ENCODE assay signal across 24 cellular contexts in the genomic region with DNA sequence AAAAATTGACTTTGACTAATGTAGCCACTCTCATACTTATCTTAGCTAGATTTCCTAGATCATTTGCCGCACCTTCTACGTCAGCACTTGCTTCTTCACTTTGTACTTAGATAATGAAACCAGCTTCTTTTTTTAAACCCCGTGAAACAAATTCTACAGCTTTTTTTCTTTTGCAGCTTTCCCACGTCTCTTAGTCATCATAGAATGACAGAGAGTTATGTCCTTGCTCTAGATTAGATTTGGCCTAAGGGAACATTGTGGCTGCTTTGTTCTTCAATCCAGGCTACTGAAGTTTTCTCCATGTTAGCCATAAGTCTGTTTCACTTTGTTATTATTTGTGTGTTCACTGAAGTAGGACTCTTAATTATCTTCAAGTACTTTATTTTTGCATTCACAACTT.
"Had no signal": no experiment of that assay in that cellular context is flagged by ENCODE, and none has a peak within 500 bp of the region (broad histone marks: within the 10 kb centered on the region; RNA-seq: fewer than 3 reads in every experiment).

No MANE protein-coding gene starts in this region.

- H3K4me3 Mint-ChIP-seq: activated CD4-positive, alpha-beta memory T cell treated with anti-CD3 and anti-CD28 coated beads for 36 hours; activated naive CD4-positive, alpha-beta T cell treated with anti-CD3 and anti-CD28 coated beads for 36 hours; activated naive CD8-positive, alpha-beta T cell treated with anti-CD3 and anti-CD28 coated beads, Interleukin-2, amount 10 ng/mL, durations not matched to agents 7 days and 5 days; activated T-helper 1 cell treated with anti-CD3 and anti-CD28 coated beads, Interleukin-12 subunit alpha, Interleukin-12 subunit beta, Interleukin-2, Interleukin-4 antibody, amounts not matched to agents 30 ng/mL and 10 ng/mL and 1 ng/mL, durations not matched to agents 14 hours and 24 hours and 36 hours; central memory CD8-positive, alpha-beta T cell; dendritic cell treated with granulocyte-macrophage colony-stimulating factor and Interleukin-4, amounts not matched to agents 40 ng/mL and 50 ng/mL, for 4 days; natural killer cell treated with Interleukin-12 subunit alpha and Interleukin-12 subunit beta and Interleukin-15 and Interleukin-18, amount 100 ng/mL, for 72 hours; T-cell had no signal

- H3K9me3 Mint-ChIP-seq: activated CD4-positive, alpha-beta memory T cell treated with anti-CD3 and anti-CD28 coated beads for 36 hours; activated naive CD4-positive, alpha-beta T cell treated with anti-CD3 and anti-CD28 coated beads for 36 hours; activated naive CD8-positive, alpha-beta T cell treated with anti-CD3 and anti-CD28 coated beads, Interleukin-2, amount 10 ng/mL, durations not matched to agents 7 days and 5 days; activated T-helper 1 cell treated with anti-CD3 and anti-CD28 coated beads, Interleukin-12 subunit alpha, Interleukin-12 subunit beta, Interleukin-2, Interleukin-4 antibody, amounts not matched to agents 30 ng/mL and 10 ng/mL and 1 ng/mL, durations not matched to agents 14 hours and 24 hours and 36 hours; central memory CD8-positive, alpha-beta T cell; dendritic cell treated with granulocyte-macrophage colony-stimulating factor and Interleukin-4, amounts not matched to agents 40 ng/mL and 50 ng/mL, for 4 days; T-cell had no signal

- ATAC-seq: activated CD4-positive, CD25-positive, alpha-beta regulatory T cell treated with anti-CD3 and anti-CD28 coated beads, Interleukin-2, amount 50 U/mL, for 24 hours; gastrocnemius medialis; left lung; mucosa of descending colon; natural killer cell treated with Interleukin-12 subunit alpha and Interleukin-12 subunit beta and Interleukin-15 and Interleukin-18, amount 100 ng/mL, for 72 hours; right cardiac atrium; T-cell had no signal

- DNase-seq: activated CD4-positive, alpha-beta memory T cell treated with anti-CD3 and anti-CD28 coated beads for 36 hours; activated CD4-positive, alpha-beta T cell treated with anti-CD3 and anti-CD28 coated beads for 48 hours; activated CD8-positive, alpha-beta memory T cell treated with anti-CD3 and anti-CD28 coated beads, Interleukin-2, amount 50 U/mL, for 4 hours; activated effector memory CD4-positive, alpha-beta T cell treated with anti-CD3 and anti-CD28 coated beads, Interleukin-2, amount 50 U/mL, for 16 hours; activated naive CD4-positive, alpha-beta T cell treated with anti-CD3 and anti-CD28 coated beads for 36 hours; activated naive CD8-positive, alpha-beta T cell treated with anti-CD3 and anti-CD28 coated beads, Interleukin-2, amount 10 ng/mL, durations not matched to agents 7 days and 5 days; activated T-cell treated with anti-CD3 and anti-CD28 coated beads, Interleukin-2, amount 50 U/mL, for 1 hour; amniotic stem cell; esophagus squamous epithelium; gastrocnemius medialis; glutamatergic neuron; left lung; mucosa of descending colon; right cardiac atrium; spleen; stimulated activated naive CD4-positive, alpha-beta T cell; T-cell; tibial artery; WERI-Rb-1 had no signal

- H3K27me3 Mint-ChIP-seq: dendritic cell treated with granulocyte-macrophage colony-stimulating factor and Interleukin-4, amounts not matched to agents 40 ng/mL and 50 ng/mL, for 4 days; natural killer cell treated with Interleukin-12 subunit alpha and Interleukin-12 subunit beta and Interleukin-15 and Interleukin-18, amount 100 ng/mL, for 72 hours had no signal

- H3K27ac Mint-ChIP-seq: activated CD4-positive, alpha-beta memory T cell treated with anti-CD3 and anti-CD28 coated beads for 36 hours; activated naive CD4-positive, alpha-beta T cell treated with anti-CD3 and anti-CD28 coated beads for 36 hours; activated naive CD8-positive, alpha-beta T cell treated with anti-CD3 and anti-CD28 coated beads, Interleukin-2, amount 10 ng/mL, durations not matched to agents 7 days and 5 days; activated T-helper 1 cell treated with anti-CD3 and anti-CD28 coated beads, Interleukin-12 subunit alpha, Interleukin-12 subunit beta, Interleukin-2, Interleukin-4 antibody, amounts not matched to agents 30 ng/mL and 10 ng/mL and 1 ng/mL, durations not matched to agents 14 hours and 24 hours and 36 hours; dendritic cell treated with granulocyte-macrophage colony-stimulating factor and Interleukin-4, amounts not matched to agents 40 ng/mL and 50 ng/mL, for 4 days; natural killer cell treated with Interleukin-12 subunit alpha and Interleukin-12 subunit beta and Interleukin-15 and Interleukin-18, amount 100 ng/mL, for 72 hours; T-cell had no signal

- H3K36me3 Mint-ChIP-seq: activated CD4-positive, alpha-beta memory T cell treated with anti-CD3 and anti-CD28 coated beads for 36 hours; activated naive CD8-positive, alpha-beta T cell treated with anti-CD3 and anti-CD28 coated beads, Interleukin-2, amount 10 ng/mL, durations not matched to agents 7 days and 5 days; natural killer cell treated with Interleukin-12 subunit alpha and Interleukin-12 subunit beta and Interleukin-15 and Interleukin-18, amount 100 ng/mL, for 72 hours; T-cell had no signal

- H3K4me1 Mint-ChIP-seq: activated naive CD8-positive, alpha-beta T cell treated with anti-CD3 and anti-CD28 coated beads, Interleukin-2, amount 10 ng/mL, durations not matched to agents 7 days and 5 days; central memory CD8-positive, alpha-beta T cell; T-cell had no signal
